Comparison of ENCODE assay signal across 22 cellular contexts in genomic region chr6:168410554-168411011, GRCh38. TPM values are rescaled to one million over a fixed set of nuclear protein-coding genes. Genes with fewer than 3 reads are reported as not detected.
DNase-seq lines count a peak whose midpoint lies in the region; ATAC-seq and TF ChIP-seq lines count a peak whose summit lies in the region.
"Had no signal": no experiment of that assay in that cellular context is flagged by ENCODE, and none has a peak within 500 bp of the region (broad histone marks: within the 10 kb centered on the region; RNA-seq: fewer than 3 reads in every experiment).

No MANE protein-coding gene starts in this region.

- TF ChIP-seq CTCF in endodermal cell (conservative IDR thresholded peaks at IDR 0.05) (no peak), smooth muscle cell (IDR thresholded peaks at IDR 0.05; ENCODE audit: borderline replicate concordance, insufficient read depth, poor library complexity, severe bottlenecking) (no peak)

- H3K4me2 ChIP-seq in neuronal stem cell (ENCODE audit: insufficient read depth, low read length, poor library complexity, severe bottlenecking), result no peak overlapping the region
- no peak overlapping the region for H3K4me2 ChIP-seq in smooth muscle cell
- H3K4me2 ChIP-seq: BLaER1, KMS-11 had no signal

- no peak overlapping the region for H3K14ac ChIP-seq in neuronal stem cell (ENCODE audit: low read length)

- H3K27ac Mint-ChIP-seq in endodermal cell, result no peak overlapping the region
- H3K27ac Mint-ChIP-seq in activated T-helper 1 cell treated with anti-CD3 and anti-CD28 coated beads, Interleukin-12 subunit alpha, Interleukin-12 subunit beta, Interleukin-2, Interleukin-4 antibody, amounts not matched to agents 30 ng/mL and 10 ng/mL and 1 ng/mL, durations not matched to agents 14 hours and 24 hours and 36 hours, result no peak overlapping the region
- H3K27ac Mint-ChIP-seq: CD4-positive, alpha-beta T cell had no signal

- no peaks in the 10 kb centered on the region for H4K20me1 ChIP-seq in smooth muscle cell (ENCODE audit: low read depth)
- H4K20me1 ChIP-seq: BLaER1 had no signal

- H3F3A ChIP-seq in smooth muscle cell (ENCODE audit: low read depth), result no peaks in the 10 kb centered on the region

- H4K91ac ChIP-seq in neuronal stem cell (ENCODE audit: low read depth, low read length, poor library complexity), result no peak overlapping the region

- H3K23ac ChIP-seq in neuronal stem cell (ENCODE audit: low read depth, low read length, poor library complexity), result peak overlapping the region; percentile 68

- H3K27ac ChIP-seq in endodermal cell (ENCODE audit: low read depth, low read length) (no peak overlapping the region), neuronal stem cell (replicated peaks; ENCODE audit: low read length) (no peak overlapping the region), smooth muscle cell (ENCODE audit: low read depth) (no peak overlapping the region)
- H3K27ac ChIP-seq: BLaER1, KMS-11, SJSA1 had no signal

- H3K4me3 ChIP-seq in endodermal cell (ENCODE audit: low read length) (no peak overlapping the region), neuronal stem cell (ENCODE audit: low read length in 2 of 2) (no peak overlapping the region), smooth muscle cell (no peak overlapping the region)
- H3K4me3 ChIP-seq: BLaER1, SJSA1 had no signal

- H2BK120ac ChIP-seq in neuronal stem cell (ENCODE audit: low read depth, low read length), result no peak overlapping the region

- H2BK12ac ChIP-seq in neuronal stem cell (ENCODE audit: low read length), result no peak overlapping the region

- H2AFZ ChIP-seq in neuronal stem cell (ENCODE audit: low read length) (no peak overlapping the region), smooth muscle cell (ENCODE audit: low read depth) (no peak overlapping the region)

- 89 to 92% methylated on average over 11 to 19 of the region's 19 CpGs for WGBS in endodermal cell (ENCODE audit: insufficient coverage in 1 of 2, insufficient read length in 1 of 2), 2 experiments
- WGBS in neuronal stem cell (ENCODE audit: extremely low coverage in 2 of 2, insufficient read length in 2 of 2, insufficient replicate concordance in 1 of 2), 2 donors, result no CpG with 5 or more reads among the region's 19 CpGs
- 81% methylated on average over 16 of the region's 19 CpGs for WGBS in smooth muscle cell (ENCODE audit: low lambda C conversion rate)

- H3K79me1 ChIP-seq in neuronal stem cell (ENCODE audit: low read depth, low read length), result no peaks in the 10 kb centered on the region

- H3K4me1 ChIP-seq in endodermal cell (ENCODE audit: control insufficient read depth, insufficient read depth, low read length) (no peaks in the 10 kb centered on the region), neuronal stem cell (ENCODE audit: control insufficient read depth in 2 of 2, insufficient read depth in 1 of 2, low read depth in 1 of 2, low read length in 2 of 2) (no peaks in the 10 kb centered on the region), smooth muscle cell (ENCODE audit: low read depth) (no peaks in the 10 kb centered on the region)
- H3K4me1 ChIP-seq: BLaER1, SJSA1 had no signal

- no peak overlapping the region for H3K4me3 Mint-ChIP-seq in endodermal cell
- H3K4me3 Mint-ChIP-seq in activated T-helper 1 cell treated with anti-CD3 and anti-CD28 coated beads, Interleukin-12 subunit alpha, Interleukin-12 subunit beta, Interleukin-2, Interleukin-4 antibody, amounts not matched to agents 30 ng/mL and 10 ng/mL and 1 ng/mL, durations not matched to agents 14 hours and 24 hours and 36 hours, result no peak overlapping the region
- H3K4me3 Mint-ChIP-seq: CD4-positive, alpha-beta T cell; IgD-negative memory B cell had no signal

- H2BK15ac ChIP-seq in neuronal stem cell (ENCODE audit: low read length), result no peak overlapping the region

- DNase-seq in left ventricle myocardium superior (no peak), Right ventricle myocardium superior (no peak), endodermal cell (peak; percentile 32), neuronal stem cell (ENCODE audit: low spot score) (no peak), smooth muscle cell (lab: John Stamatoyannopoulos, UW; ENCODE audit: unreplicated experiment) (no peak)
- no peak for DNase-seq in activated T-helper 1 cell treated with anti-CD3 and anti-CD28 coated beads, Interleukin-12 subunit alpha, Interleukin-12 subunit beta, Interleukin-2, Interleukin-4 antibody, amounts not matched to agents 30 ng/mL and 10 ng/mL and 1 ng/mL, durations not matched to agents 14 hours and 24 hours and 36 hours (ENCODE audit: low spot score)
- no peak for DNase-seq in stimulated activated naive CD4-positive, alpha-beta T cell (lab: John Stamatoyannopoulos, UW)
- DNase-seq: CD4-positive, alpha-beta T cell; MM.1S; NCI-H2029 treated with DMSO at 0.1 percent for 48 hours; NCI-H446 treated with DMSO at 0.1 percent for 48 hours; NCI-H526; NCI-H82; NK-92 treated with Interleukin-12 subunit alpha and Interleukin-12 subunit beta, amount 100 ng/mL, for 24 hours; PC-3 had no signal

- intact Hi-C loops in left ventricle myocardium superior (cut with micrococcal nuclease), result no loop called here
- intact Hi-C loops in Right ventricle myocardium superior (cut with DNase I), result no loop called here
- intact Hi-C loops in activated T-helper 1 cell treated with anti-CD3 and anti-CD28 coated beads, Interleukin-12 subunit alpha, Interleukin-12 subunit beta, Interleukin-2, Interleukin-4 antibody, amounts not matched to agents 30 ng/mL and 10 ng/mL and 1 ng/mL, durations not matched to agents 14 hours and 24 hours and 36 hours (cut with micrococcal nuclease), result no loop called here

- ATAC-seq in left ventricle myocardium superior, result peak; percentile 13
- no peak for ATAC-seq in Right ventricle myocardium superior (ENCODE audit: poor library complexity)
- ATAC-seq: HCT116, PC-3 had no signal

- H3K27me3 ChIP-seq in endodermal cell (ENCODE audit: control insufficient read depth, insufficient read depth, low read length, poor library complexity, severe bottlenecking) (no peaks in the 10 kb centered on the region), neuronal stem cell (ENCODE audit: control insufficient read depth in 3 of 3, insufficient read depth in 3 of 3, low read depth in 1 of 3, low read length in 3 of 3) (peaks cover 0 to 8% (median 0%) of the 10 kb centered on the region in 3 experiments), smooth muscle cell (ENCODE audit: low read depth) (peaks cover 5% of the 10 kb centered on the region)
- H3K27me3 ChIP-seq: BLaER1, SJSA1 had no signal

- H3K9me3 Mint-ChIP-seq in endodermal cell, result no peaks in the 10 kb centered on the region
- H3K9me3 Mint-ChIP-seq in activated T-helper 1 cell treated with anti-CD3 and anti-CD28 coated beads, Interleukin-12 subunit alpha, Interleukin-12 subunit beta, Interleukin-2, Interleukin-4 antibody, amounts not matched to agents 30 ng/mL and 10 ng/mL and 1 ng/mL, durations not matched to agents 14 hours and 24 hours and 36 hours, result no peaks in the 10 kb centered on the region
- H3K9me3 Mint-ChIP-seq: CD4-positive, alpha-beta T cell had no signal

- no peaks in the 10 kb centered on the region for H3K36me3 Mint-ChIP-seq in endodermal cell (ENCODE audit: low read depth)
- H3K36me3 Mint-ChIP-seq in activated T-helper 1 cell treated with anti-CD3 and anti-CD28 coated beads, Interleukin-12 subunit alpha, Interleukin-12 subunit beta, Interleukin-2, Interleukin-4 antibody, amounts not matched to agents 30 ng/mL and 10 ng/mL and 1 ng/mL, durations not matched to agents 14 hours and 24 hours and 36 hours (ENCODE audit: low read depth), result no peaks in the 10 kb centered on the region
- H3K36me3 Mint-ChIP-seq: IgD-negative memory B cell had no signal

- no peaks in the 10 kb centered on the region for H3K4me1 Mint-ChIP-seq in endodermal cell
- H3K4me1 Mint-ChIP-seq in activated T-helper 1 cell treated with anti-CD3 and anti-CD28 coated beads, Interleukin-12 subunit alpha, Interleukin-12 subunit beta, Interleukin-2, Interleukin-4 antibody, amounts not matched to agents 30 ng/mL and 10 ng/mL and 1 ng/mL, durations not matched to agents 14 hours and 24 hours and 36 hours (ENCODE audit: low read depth), result no peaks in the 10 kb centered on the region
- H3K4me1 Mint-ChIP-seq: IgD-negative memory B cell had no signal

- peak overlapping the region; percentile 78 for H2AK5ac ChIP-seq in neuronal stem cell (ENCODE audit: low read depth, low read length)

- H3K18ac ChIP-seq in neuronal stem cell (ENCODE audit: low read length), result peak overlapping the region; percentile 80

- H4K8ac ChIP-seq in neuronal stem cell (ENCODE audit: low read depth, low read length), result no peak overlapping the region

- H3K79me2 ChIP-seq in smooth muscle cell (ENCODE audit: low read depth), result no peaks in the 10 kb centered on the region

- H3K9ac ChIP-seq in endodermal cell (ENCODE audit: extremely low read depth, low read length, poor library complexity, severe bottlenecking), result no peak overlapping the region
- H3K9ac ChIP-seq in neuronal stem cell (ENCODE audit: low read depth, low read length, poor library complexity), result no peak overlapping the region
- no peak overlapping the region for H3K9ac ChIP-seq in smooth muscle cell (ENCODE audit: low read depth)
- H3K9ac ChIP-seq: BLaER1, KMS-11 had no signal

- no peaks in the 10 kb centered on the region for H3K27me3 Mint-ChIP-seq in endodermal cell (ENCODE audit: insufficient read depth)
- H3K27me3 Mint-ChIP-seq in activated T-helper 1 cell treated with anti-CD3 and anti-CD28 coated beads, Interleukin-12 subunit alpha, Interleukin-12 subunit beta, Interleukin-2, Interleukin-4 antibody, amounts not matched to agents 30 ng/mL and 10 ng/mL and 1 ng/mL, durations not matched to agents 14 hours and 24 hours and 36 hours (ENCODE audit: insufficient read depth), result peaks cover 2% of the 10 kb centered on the region
- H3K27me3 Mint-ChIP-seq: CD4-positive, alpha-beta T cell; IgD-negative memory B cell had no signal

- no peak overlapping the region for H3K4ac ChIP-seq in neuronal stem cell (ENCODE audit: low read length)

- H3K36me3 ChIP-seq in endodermal cell (ENCODE audit: control insufficient read depth, insufficient read depth, low read length), result no peaks in the 10 kb centered on the region
- no peaks in the 10 kb centered on the region for H3K36me3 ChIP-seq in neuronal stem cell (replicated peaks in 1 of 2; ENCODE audit: control insufficient read depth in 2 of 2, insufficient read depth in 2 of 2, low read length in 2 of 2)
- no peaks in the 10 kb centered on the region for H3K36me3 ChIP-seq in smooth muscle cell (ENCODE audit: low read depth)
- H3K36me3 ChIP-seq: BLaER1, SJSA1 had no signal

- peak overlapping the region; percentile 28 for H2BK5ac ChIP-seq in neuronal stem cell (ENCODE audit: low read length)

- no peaks in the 10 kb centered on the region for H3K9me3 ChIP-seq in endodermal cell (ENCODE audit: control insufficient read depth, low read length)
- no peaks in the 10 kb centered on the region for H3K9me3 ChIP-seq in neuronal stem cell (replicated peaks in 1 of 2; ENCODE audit: control insufficient read depth in 2 of 2, insufficient read depth in 1 of 2, low read depth in 1 of 2, low read length in 2 of 2)
- H3K9me3 ChIP-seq in smooth muscle cell (replicated peaks; ENCODE audit: low read depth), result no peaks in the 10 kb centered on the region
- H3K9me3 ChIP-seq: BLaER1 had no signal

RNA-seq across cellular contexts. Expression of gene SMOC2, which starts 30.4 kb away (rescaled TPM):
- total RNA-seq in left ventricle myocardium superior (18.7 TPM), Right ventricle myocardium superior (10.9 TPM), endodermal cell (under 1 TPM in 1 of 2 donors, not detected in 1; 0.20 TPM), smooth muscle cell (0.54 and 0.63 TPM in 2 replicates)
- polyA plus RNA-seq in endodermal cell (2013, experiment 1 of 2), result 1.7 TPM
- 0.91 TPM for polyA plus RNA-seq in endodermal cell (2013, experiment 2 of 2)
- polyA plus RNA-seq in neuronal stem cell (2013, experiment 1 of 2), result 0.20 TPM
- 0.11 TPM for polyA plus RNA-seq in neuronal stem cell (2013, experiment 2 of 2)
- not detected in 2 replicates for total RNA-seq in activated T-helper 1 cell treated with anti-CD3 and anti-CD28 coated beads, Interleukin-12 subunit alpha, Interleukin-12 subunit beta, Interleukin-2, Interleukin-4 antibody, amounts not matched to agents 30 ng/mL and 10 ng/mL and 1 ng/mL, durations not matched to agents 14 hours and 24 hours and 36 hours
- polyA plus RNA-seq in smooth muscle cell, result 1.1 and 1.2 TPM in 2 replicates
- total RNA-seq: CD4-positive, alpha-beta T cell; Daoy; PC-3; SJSA1 had no signal
- polyA plus RNA-seq: AG04450, IgD-negative memory B cell had no signal
